In genomic region chr4:56505269-56506109, GRCh38 we compare ENCODE assay signal across 8 cellular contexts. TPM values are rescaled to one million over a fixed set of nuclear protein-coding genes. Genes with fewer than 3 reads are reported as not detected.
DNase-seq lines count a peak whose midpoint lies in the region; ATAC-seq, FAIRE-seq and TF ChIP-seq lines count a peak whose summit lies in the region.

TSS of gene ARL9 (plus strand) at chr4:56505791. CDS start at chr4:56505863, 72 bp downstream.

- peaks cover 0 to 1% of the 10 kb centered on the region in 2 donors for H3K27me3 Mint-ChIP-seq in T-cell
- peaks cover 16% of the 10 kb centered on the region for H3K27me3 Mint-ChIP-seq in astrocyte (ENCODE audit: low read depth, unreplicated experiment)

- H3K4me3 ChIP-seq in GM06990 (replicated peaks; ENCODE audit: low read depth, low read length) (peak within 1 kb of the TSS; percentile 23), astrocyte (ENCODE audit: insufficient read depth, low read depth, low read length) (peak within 1 kb of the TSS; percentile 72), SJCRH30 (no peak within 1 kb of the TSS)

- no peaks in the 10 kb centered on the region for H3K9me3 ChIP-seq in astrocyte (ENCODE audit: insufficient read depth, low read depth, low read length)
- no peaks in the 10 kb centered on the region for H3K9me3 ChIP-seq in SJCRH30 (replicated peaks)

- peaks cover 12% of the 10 kb centered on the region for H3K36me3 Mint-ChIP-seq in T-cell
- peaks cover 2% of the 10 kb centered on the region for H3K36me3 Mint-ChIP-seq in astrocyte (ENCODE audit: low read depth, unreplicated experiment)

- TF ChIP-seq CTCF in GM06990 (IDR thresholded peaks at IDR 0.05; ENCODE audit: insufficient read depth, low read length, poor library complexity, severe bottlenecking), result no peak
- no peak for TF ChIP-seq CTCF in astrocyte (IDR thresholded peaks at IDR 0.05; ENCODE audit: insufficient read depth, low read depth, low read length)

- intact Hi-C loops in sciatic nerve (cut with DNase I), result no loop called here

- peak within 1 kb of the TSS; percentile 77 for H2AFZ ChIP-seq in astrocyte (ENCODE audit: low read depth, low read length)

- H3K27ac ChIP-seq in astrocyte (ENCODE audit: low read depth, low read length), result peak within 1 kb of the TSS; percentile 34
- no peak within 1 kb of the TSS for H3K27ac ChIP-seq in SJCRH30

- H3K9me3 Mint-ChIP-seq in T-cell, result no peaks in the 10 kb centered on the region
- H3K9me3 Mint-ChIP-seq in astrocyte (ENCODE audit: unreplicated experiment), result no peaks in the 10 kb centered on the region

- H3K27me3 ChIP-seq in GM06990 (replicated peaks; ENCODE audit: control insufficient read depth, insufficient read depth, low read length) (no peaks in the 10 kb centered on the region), astrocyte (ENCODE audit: insufficient read depth, low read length) (no peaks in the 10 kb centered on the region), SJCRH30 (no peaks in the 10 kb centered on the region)

- H3K4me2 ChIP-seq in astrocyte (ENCODE audit: low read length), result peak within 1 kb of the TSS; percentile 100

- CTCF ChIA-PET in T-cell (lab: Charles Lee), result no interaction called here

- H3K27ac Mint-ChIP-seq in T-cell (peak within 1 kb of the TSS; percentile 55 to 72), astrocyte (ENCODE audit: unreplicated experiment) (peak within 1 kb of the TSS; percentile 75)

- no peaks in the 10 kb centered on the region for H3K79me2 ChIP-seq in astrocyte (ENCODE audit: insufficient read depth, low read length)

- H3K9ac ChIP-seq in astrocyte (ENCODE audit: low read length), result peak within 1 kb of the TSS; percentile 85

- peak; percentile 52 for DNase-seq in GM06990 (ENCODE audit: extremely low read depth, insufficient read length)
- DNase-seq in T-cell, result peak; percentile 18 to 80 (median 64)
- DNase-seq in astrocyte (ENCODE audit: low read depth), result peak; percentile 46
- peak; percentile 40 for DNase-seq in iPS DF 19.7 (ENCODE audit: low read depth, low spot score)
- peak; percentile 66 for DNase-seq in sciatic nerve (ENCODE audit: low spot score)
- DNase-seq in cerebellar nuclear complex (lab: John Stamatoyannopoulos, UW), result no peak
- no peak for DNase-seq in SJCRH30

- H3K4me3 Mint-ChIP-seq in T-cell, result peak within 1 kb of the TSS; percentile 84 to 92 (median 84)
- peak within 1 kb of the TSS; percentile 90 for H3K4me3 Mint-ChIP-seq in astrocyte (ENCODE audit: unreplicated experiment)

- H4K20me1 ChIP-seq in astrocyte (ENCODE audit: insufficient read depth, low read length), result peaks cover 2% of the 10 kb centered on the region

- FAIRE-seq in astrocyte (lab: Jason Lieb, UNC), result no peak

- H3K4me1 ChIP-seq in astrocyte (ENCODE audit: insufficient read depth, low read length), result peaks cover 6% of the 10 kb centered on the region
- H3K4me1 ChIP-seq in SJCRH30, result no peaks in the 10 kb centered on the region

- POLR2A ChIA-PET in T-cell (lab: Charles Lee), result no interaction called here

- ATAC-seq in HG02943 (IDR thresholded peaks at IDR 0.05; ENCODE audit: low read depth, unreplicated experiment), result peak; percentile 63
- peak; percentile 95 to 99 (median 98) for ATAC-seq in T-cell (replicated peaks in 1 of 4)
- peak; percentile 91 for ATAC-seq in sciatic nerve

- H3K4me1 Mint-ChIP-seq in T-cell, result peaks cover 16 to 21% (median 20%) of the 10 kb centered on the region in 3 donors
- H3K4me1 Mint-ChIP-seq in astrocyte (ENCODE audit: low read depth, unreplicated experiment), result peaks cover 3% of the 10 kb centered on the region

- no peaks in the 10 kb centered on the region for H3K36me3 ChIP-seq in GM06990 (ENCODE audit: control insufficient read depth, insufficient read depth, low read length)
- peaks cover 12% of the 10 kb centered on the region for H3K36me3 ChIP-seq in astrocyte (ENCODE audit: insufficient read depth, low read length)
- peaks cover 44% of the 10 kb centered on the region for H3K36me3 ChIP-seq in SJCRH30

RNA-seq across cellular contexts. Expression of gene ARL9, which starts in this region (rescaled TPM):
- under 1 TPM in 4 of 5 donors, not detected in 1; 0.23 to 0.63 (median 0.52) TPM for total RNA-seq in T-cell
- total RNA-seq in astrocyte, result 0.73 and 1.2 TPM in 2 replicates
- not detected for total RNA-seq in sciatic nerve
- total RNA-seq in SJCRH30 (2014; rRNA removed; shearing (Covaris generic)), result 0.08 and 0.13 TPM in 2 replicates

Comparison
In these comparisons a context has a peak if more than half of its experiments do, and no peak if none do; other contexts are left out.
1. Peak in DNase-seq and ATAC-seq in T-cell; RNA of the gene not detected or under 1 TPM.
2. Peak in DNase-seq and ATAC-seq in sciatic nerve; RNA of the gene not detected or under 1 TPM.
3. DNase-seq: peak in GM06990 (single experiment), astrocyte (single experiment) and iPS DF 19.7 (single experiment); none in cerebellar nuclear complex (0 of 2) and SJCRH30 (0 of 2).
4. Peak in every context shown above with its lines, with median percentiles within 50 percentile points of each other: ATAC-seq.